In genomic region chr11:110431212-110432073, GRCh38 we compare ENCODE assay signal across 8 cellular contexts. TPM values are rescaled to one million over a fixed set of nuclear protein-coding genes. Genes with fewer than 3 reads are reported as not detected.
DNase-seq lines count a peak whose midpoint lies in the region; TF ChIP-seq lines count a peak whose summit lies in the region.

No MANE protein-coding gene starts in this region.

- TF ChIP-seq CTCF in NB4 (IDR thresholded peaks at IDR 0.05; ENCODE audit: low read depth, low read length) (no peak), MCF 10A (IDR thresholded peaks at IDR 0.05; ENCODE audit: unreplicated experiment) (no peak)

- H3K27me3 ChIP-seq in muscle layer of colon (ENCODE audit: control insufficient read depth in 1 of 2, insufficient read depth in 2 of 2, low read length in 2 of 2): no peaks in the 10 kb centered on the region

- CTCF ChIA-PET in MCF 10A (lab: Yijun Ruan, JAX): interaction anchor here (0.5 to 7.2 kb wide), 10 partner anchors 16 to 1252 kb away, joined by 3 to 73 read pairs (median 4); no protein-coding TSS in a partner anchor

- peaks cover 5% of the 10 kb centered on the region for H3K36me3 Mint-ChIP-seq in MCF 10A (ENCODE audit: insufficient read depth, unreplicated experiment)

- H3K9me3 Mint-ChIP-seq in MCF 10A (ENCODE audit: unreplicated experiment): no peaks in the 10 kb centered on the region

- peaks cover 29% of the 10 kb centered on the region for H3K4me1 ChIP-seq in muscle layer of colon (ENCODE audit: insufficient read depth, low read length)

- POLR2A ChIA-PET in MCF 10A (lab: Yijun Ruan, JAX): interaction anchor here (0.5 to 4.3 kb wide), 16 partner anchors 10 to 490 kb away, joined by 3 to 18 read pairs (median 3); partner anchors contain the start of gene RDX

- no peaks in the 10 kb centered on the region for H3K27me3 Mint-ChIP-seq in MCF 10A (ENCODE audit: insufficient read depth, unreplicated experiment)

- peak overlapping the region; percentile 97 for H3K4me3 Mint-ChIP-seq in MCF 10A (ENCODE audit: unreplicated experiment)

- peak overlapping the region; percentile 94 for H3K27ac Mint-ChIP-seq in MCF 10A (ENCODE audit: low read depth, unreplicated experiment)

- BruUV-seq in MCF 10A (replicated peaks; lab: Mats Ljungman, UMichigan): TSS peak; percentile 42

- intact Hi-C loops in MCF 10A (cut with micrococcal nuclease): loop anchor here (1.0 to 5.0 kb wide), 5 partner anchors 55 to 579 kb away; partner anchors contain the start of gene RDX

- H3K4me3 ChIP-seq in NB4 (ENCODE audit: low read depth, low read length) (peak overlapping the region; percentile 81), muscle layer of colon (ENCODE audit: low read depth in 1 of 2, low read length in 2 of 2) (peak overlapping the region; percentile 76 to 98)

- peaks cover 29% of the 10 kb centered on the region for H3K4me1 Mint-ChIP-seq in MCF 10A (ENCODE audit: insufficient read depth, unreplicated experiment)

- DNase-seq in DMS53 (lab: John Stamatoyannopoulos, UW) (peak; percentile 36), DMS53 treated with DMSO at 0.1 percent for 48 hours (lab: John Stamatoyannopoulos, UW; ENCODE audit: unreplicated experiment) (no peak), NB4 (ENCODE audit: low read depth) (peak; percentile 31), MCF 10A (ENCODE audit: unreplicated experiment) (peak; percentile 32), SHP77 treated with DMSO at 0.1 percent for 48 hours (lab: John Stamatoyannopoulos, UW) (no peak), 8988T (no peak)
- no peak for DNase-seq in stimulated activated CD4-positive, alpha-beta T cell treated with anti-CD3 and anti-CD28 coated beads, Interleukin-12 subunit alpha, Interleukin-12 subunit beta, amount 100 ng/mL, for 4 hours

- TF ChIP-seq POLR2A in NB4 (IDR thresholded peaks at IDR 0.05; ENCODE audit: extremely low read depth, insufficient read length): no peak

- no peaks in the 10 kb centered on the region for H3K36me3 ChIP-seq in muscle layer of colon (ENCODE audit: insufficient read depth, low read length)

- H3K9ac ChIP-seq in muscle layer of colon (ENCODE audit: low read length): peak overlapping the region; percentile 86

- H3K27ac ChIP-seq in muscle layer of colon (ENCODE audit: low read depth, low read length): no peak overlapping the region

- H3K9me3 ChIP-seq in muscle layer of colon (ENCODE audit: low read length): no peaks in the 10 kb centered on the region

RNA-seq across cellular contexts. Expression of gene FDX1, which starts 1.7 kb away (rescaled TPM):
- 19.9 and 21.1 TPM in 2 replicates for total RNA-seq in MCF 10A (2022)

Comparison
In these comparisons a context has a peak if more than half of its experiments do, and no peak if none do; other contexts are left out.
1. DNase-seq: peak in DMS53 (single experiment), NB4 (single experiment) and MCF 10A (single experiment); none in DMS53 treated with DMSO at 0.1 percent for 48 hours (single experiment), stimulated activated CD4-positive, alpha-beta T cell treated with anti-CD3 and anti-CD28 coated beads, Interleukin-12 subunit alpha, Interleukin-12 subunit beta, amount 100 ng/mL, for 4 hours (single experiment), SHP77 treated with DMSO at 0.1 percent for 48 hours (single experiment) and 8988T (single experiment).